10 cellular contexts compared by ENCODE assay signal in the genomic region with DNA sequence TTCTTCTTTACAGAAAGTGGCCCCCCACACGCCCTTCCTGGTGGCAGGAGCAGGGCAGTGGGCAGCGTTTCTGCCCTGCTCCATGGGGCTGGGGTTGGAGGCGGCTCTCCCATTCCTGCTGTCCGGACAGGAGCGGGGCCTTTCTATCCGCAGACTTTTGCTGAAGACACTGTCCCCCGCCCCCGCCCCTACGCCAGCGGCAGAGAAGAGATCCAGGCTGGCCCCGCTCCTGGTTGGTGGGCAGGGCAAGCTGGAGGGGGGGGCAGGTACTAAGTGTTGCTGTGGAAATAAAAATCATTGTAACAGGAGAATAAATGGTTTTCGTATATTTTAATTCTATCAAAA.
DNase-seq lines count a peak whose midpoint lies in the region; ATAC-seq and TF ChIP-seq lines count a peak whose summit lies in the region.
"Had no signal": no experiment of that assay in that cellular context is flagged by ENCODE, and none has a peak within 500 bp of the region (broad histone marks: within the 10 kb centered on the region; RNA-seq: fewer than 3 reads in every experiment).

No MANE protein-coding gene starts in this region.

- no peaks in the 10 kb centered on the region for H3K79me2 ChIP-seq in parathyroid adenoma

- WGBS in right cardiac atrium, result 32% methylated on average over 12 of the region's 12 CpGs

- H3K9ac ChIP-seq in parathyroid adenoma, result peak overlapping the region; percentile 75

- TF ChIP-seq CTCF in parathyroid adenoma (IDR thresholded peaks at IDR 0.05), result no peak

- no peak overlapping the region for H3K27ac ChIP-seq in CD4-positive, alpha-beta memory T cell (ENCODE audit: low read depth, low read length)
- H3K27ac ChIP-seq in right cardiac atrium (ENCODE audit: low read length) (no peak overlapping the region), parathyroid adenoma (peak overlapping the region; percentile 45)

- peak overlapping the region in 7 of 8 donors; percentile 56 to 86 (median 67) for H3K4me3 Mint-ChIP-seq in CD4-positive, alpha-beta memory T cell
- H3K4me3 Mint-ChIP-seq in activated CD8-positive, alpha-beta T cell treated with anti-CD3 and anti-CD28 coated beads, Interleukin-2, amount 10 ng/mL, durations not matched to agents 7 days and 5 days, result peak overlapping the region; percentile 61

- H3K27ac Mint-ChIP-seq in CD4-positive, alpha-beta memory T cell, result peak overlapping the region in 1 of 7 donors; percentile 38
- H3K27ac Mint-ChIP-seq in activated CD8-positive, alpha-beta T cell treated with anti-CD3 and anti-CD28 coated beads, Interleukin-2, amount 10 ng/mL, durations not matched to agents 7 days and 5 days, result no peak overlapping the region

- peaks cover 0 to 1% of the 10 kb centered on the region in 2 donors for H3K36me3 Mint-ChIP-seq in CD4-positive, alpha-beta memory T cell
- H3K36me3 Mint-ChIP-seq in activated CD8-positive, alpha-beta T cell treated with anti-CD3 and anti-CD28 coated beads, Interleukin-2, amount 10 ng/mL, durations not matched to agents 7 days and 5 days (ENCODE audit: low read depth), result peaks cover 3% of the 10 kb centered on the region

- POLR2A ChIA-PET in CD4-positive, alpha-beta memory T cell (lab: Charles Lee; ENCODE audit: partially characterized antibody), result interaction anchor here (1.3 to 4.0 kb wide), 3 partner anchors 18 to 566 kb away, joined by 3 to 22 read pairs (median 19); a partner anchor contains a TSS
- POLR2A ChIA-PET in activated CD8-positive, alpha-beta T cell treated with anti-CD3 and anti-CD28 coated beads, Interleukin-2, amount 10 ng/mL, durations not matched to agents 7 days and 5 days (lab: Charles Lee), result no interaction called here

- ATAC-seq in activated CD8-positive, alpha-beta T cell treated with anti-CD3 and anti-CD28 coated beads, Interleukin-2, amount 10 ng/mL, durations not matched to agents 7 days and 5 days, result no peak
- ATAC-seq in right cardiac atrium, result peak; percentile 47 to 49
- no peak for ATAC-seq in HG03097 (IDR thresholded peaks at IDR 0.05; ENCODE audit: low FRiP score, unreplicated experiment)

- peaks cover 2 to 6% of the 10 kb centered on the region in 2 donors for H3K27me3 Mint-ChIP-seq in CD4-positive, alpha-beta memory T cell
- H3K27me3 Mint-ChIP-seq in activated CD8-positive, alpha-beta T cell treated with anti-CD3 and anti-CD28 coated beads, Interleukin-2, amount 10 ng/mL, durations not matched to agents 7 days and 5 days (ENCODE audit: low read depth), result no peaks in the 10 kb centered on the region

- peak overlapping the region; percentile 88 for H2AFZ ChIP-seq in parathyroid adenoma

- no peaks in the 10 kb centered on the region for H3K36me3 ChIP-seq in CD4-positive, alpha-beta memory T cell (ENCODE audit: insufficient read depth, low read length)
- no peaks in the 10 kb centered on the region for H3K36me3 ChIP-seq in parathyroid adenoma (ENCODE audit: control insufficient read depth, insufficient read depth, low read length)

- no peaks in the 10 kb centered on the region for H3K9me3 ChIP-seq in CD4-positive, alpha-beta memory T cell (ENCODE audit: control insufficient read depth in 1 of 2, low read length in 2 of 2)
- peaks cover 8% of the 10 kb centered on the region for H3K9me3 ChIP-seq in right cardiac atrium (ENCODE audit: control insufficient read depth, low read length)
- no peaks in the 10 kb centered on the region for H3K9me3 ChIP-seq in parathyroid adenoma (ENCODE audit: control insufficient read depth, low read length)

- peaks cover 0 to 34% (median 7%) of the 10 kb centered on the region in 8 donors for H3K9me3 Mint-ChIP-seq in CD4-positive, alpha-beta memory T cell
- H3K9me3 Mint-ChIP-seq in activated CD8-positive, alpha-beta T cell treated with anti-CD3 and anti-CD28 coated beads, Interleukin-2, amount 10 ng/mL, durations not matched to agents 7 days and 5 days (ENCODE audit: insufficient read depth), result peaks cover 3% of the 10 kb centered on the region

- H3K4me2 ChIP-seq in parathyroid adenoma (ENCODE audit: low read length), result peak overlapping the region; percentile 68

- no peaks in the 10 kb centered on the region for H3K27me3 ChIP-seq in CD4-positive, alpha-beta memory T cell (ENCODE audit: insufficient read depth, low read length)
- H3K27me3 ChIP-seq in right cardiac atrium (ENCODE audit: control insufficient read depth, insufficient read depth) (no peaks in the 10 kb centered on the region), parathyroid adenoma (ENCODE audit: control insufficient read depth, insufficient read depth, low read length) (no peaks in the 10 kb centered on the region)

- CTCF ChIA-PET in CD4-positive, alpha-beta memory T cell (lab: Charles Lee; ENCODE audit: partially characterized antibody), result interaction anchor here (1.4 kb wide), 1 partner anchor 84 kb away, joined by 3 read pairs; no protein-coding TSS in a partner anchor
- CTCF ChIA-PET in activated CD8-positive, alpha-beta T cell treated with anti-CD3 and anti-CD28 coated beads, Interleukin-2, amount 10 ng/mL, durations not matched to agents 7 days and 5 days (lab: Charles Lee), result no interaction called here

- no peak for DNase-seq in CD4-positive, alpha-beta memory T cell
- no peak for DNase-seq in activated CD8-positive, alpha-beta T cell treated with anti-CD3 and anti-CD28 coated beads, Interleukin-2, amount 10 ng/mL, durations not matched to agents 7 days and 5 days
- DNase-seq in right cardiac atrium (peak in 2 of 3 donors; percentile 64 to 69), inferior parietal cortex (ENCODE audit: extremely low spot score) (no peak), iPS-NIHi7 (ENCODE audit: extremely low spot score) (no peak), putamen (ENCODE audit: low spot score) (no peak)
- DNase-seq: Kasumi-1, NCI-H82 had no signal

- peaks cover 6 to 32% (median 11%) of the 10 kb centered on the region in 4 donors for H3K4me1 Mint-ChIP-seq in CD4-positive, alpha-beta memory T cell
- H3K4me1 Mint-ChIP-seq in activated CD8-positive, alpha-beta T cell treated with anti-CD3 and anti-CD28 coated beads, Interleukin-2, amount 10 ng/mL, durations not matched to agents 7 days and 5 days (ENCODE audit: low read depth), result peaks cover 16% of the 10 kb centered on the region

- intact Hi-C loops in CD4-positive, alpha-beta memory T cell (cut with micrococcal nuclease), result no loop called here
- intact Hi-C loops in right cardiac atrium (cut with DNase I), result no loop called here

- H3K4me3 ChIP-seq in CD4-positive, alpha-beta memory T cell (ENCODE audit: low read length in 2 of 2), result no peak overlapping the region
- peak overlapping the region; percentile 83 for H3K4me3 ChIP-seq in right cardiac atrium (ENCODE audit: low read length)
- peak overlapping the region; percentile 67 for H3K4me3 ChIP-seq in parathyroid adenoma (ENCODE audit: low read depth, low read length)

- H3K4me1 ChIP-seq in CD4-positive, alpha-beta memory T cell (ENCODE audit: insufficient read depth, low read length), result peaks cover 15% of the 10 kb centered on the region
- no peaks in the 10 kb centered on the region for H3K4me1 ChIP-seq in right cardiac atrium (ENCODE audit: control insufficient read depth, insufficient read depth, low read length)
- H3K4me1 ChIP-seq in parathyroid adenoma, result no peaks in the 10 kb centered on the region

Comparison
In these comparisons a context has a peak if more than half of its experiments do, and no peak if none do; other contexts are left out.
1. DNase-seq: peak in right cardiac atrium (2 of 3); none in CD4-positive, alpha-beta memory T cell (0 of 5), activated CD8-positive, alpha-beta T cell treated with anti-CD3 and anti-CD28 coated beads, Interleukin-2, amount 10 ng/mL, durations not matched to agents 7 days and 5 days (single experiment), inferior parietal cortex (single experiment), iPS-NIHi7 (single experiment) and putamen (single experiment).
2. H3K4me3 ChIP-seq: peak in right cardiac atrium (single experiment) and parathyroid adenoma (single experiment); none in CD4-positive, alpha-beta memory T cell (0 of 2).
3. ATAC-seq: peak in right cardiac atrium (2 of 2); none in activated CD8-positive, alpha-beta T cell treated with anti-CD3 and anti-CD28 coated beads, Interleukin-2, amount 10 ng/mL, durations not matched to agents 7 days and 5 days (single experiment) and HG03097 (single experiment).